14 cellular contexts compared by ENCODE assay signal in the genomic region with DNA sequence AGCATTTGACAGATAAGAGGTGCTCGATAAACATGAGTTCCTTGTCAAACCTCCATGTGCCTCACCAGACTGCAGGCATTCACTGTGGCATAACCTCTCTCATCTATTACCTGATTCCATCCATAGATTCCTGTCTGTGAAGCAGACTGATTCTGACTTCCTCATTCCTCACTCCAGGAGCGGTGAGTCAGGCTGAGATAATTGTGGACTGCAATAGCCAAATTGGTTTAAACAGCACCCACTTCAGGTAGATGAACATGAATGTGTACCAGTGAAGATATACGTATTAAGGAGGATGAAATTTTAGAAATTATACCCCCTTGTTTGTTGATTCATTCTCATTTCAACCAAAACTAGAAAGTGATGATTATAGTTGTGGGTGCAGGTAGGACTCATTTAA.
DNase-seq lines count a peak whose midpoint lies in the region; ATAC-seq, FAIRE-seq and TF ChIP-seq lines count a peak whose summit lies in the region.
"Had no signal": no experiment of that assay in that cellular context is flagged by ENCODE, and none has a peak within 500 bp of the region (broad histone marks: within the 10 kb centered on the region; RNA-seq: fewer than 3 reads in every experiment).

No MANE protein-coding gene starts in this region.

- FAIRE-seq in bronchial epithelial cell (lab: Jason Lieb, UNC): no peak
- FAIRE-seq: endometrium had no signal

- H3K27me3 ChIP-seq in bronchial epithelial cell (ENCODE audit: control insufficient read depth, insufficient read depth, low read length): no peaks in the 10 kb centered on the region
- no peaks in the 10 kb centered on the region for H3K27me3 ChIP-seq in mesendoderm (ENCODE audit: insufficient read depth, low read length, poor library complexity)
- H3K27me3 ChIP-seq: BLaER1 treated with 17β-estradiol and CSF1 and Interleukin-3, amounts not matched to agents 10 nM and 100 nM; transverse colon had no signal

- H3K4me1 ChIP-seq in mesendoderm (ENCODE audit: control insufficient read depth, low read depth, low read length): no peaks in the 10 kb centered on the region
- H3K4me1 ChIP-seq: BLaER1 treated with 17β-estradiol and CSF1 and Interleukin-3, amounts not matched to agents 10 nM and 100 nM; transverse colon had no signal

- no peak overlapping the region for H3K4me2 ChIP-seq in mesendoderm (ENCODE audit: low read length)
- H3K4me2 ChIP-seq: BLaER1 treated with 17β-estradiol and CSF1 and Interleukin-3, amounts not matched to agents 10 nM and 100 nM had no signal

- H3K79me2 ChIP-seq in mesendoderm (ENCODE audit: control insufficient read depth, insufficient read depth, low read length): no peaks in the 10 kb centered on the region

- H3K4me3 ChIP-seq in bronchial epithelial cell (ENCODE audit: low read depth, low read length): no peak overlapping the region
- H3K4me3 ChIP-seq in mesendoderm (ENCODE audit: low read length): no peak overlapping the region
- H3K4me3 ChIP-seq: BLaER1 treated with 17β-estradiol and CSF1 and Interleukin-3, amounts not matched to agents 10 nM and 100 nM; transverse colon had no signal

- H2BK5ac ChIP-seq in mesendoderm (ENCODE audit: low read length): no peak overlapping the region

- no peak overlapping the region for H2BK15ac ChIP-seq in mesendoderm (replicated peaks; ENCODE audit: low read depth)

- no peak overlapping the region for H3K23ac ChIP-seq in mesendoderm (ENCODE audit: low read length)

- no peaks in the 10 kb centered on the region for H3K36me3 ChIP-seq in bronchial epithelial cell (ENCODE audit: control insufficient read depth, insufficient read depth, low read length)
- no peaks in the 10 kb centered on the region for H3K36me3 ChIP-seq in mesendoderm (ENCODE audit: control insufficient read depth, insufficient read depth, low read length)
- H3K36me3 ChIP-seq: BLaER1 treated with 17β-estradiol and CSF1 and Interleukin-3, amounts not matched to agents 10 nM and 100 nM; transverse colon had no signal

- no peak overlapping the region for H4K8ac ChIP-seq in mesendoderm (ENCODE audit: low read depth, low read length)

- peak; percentile 19 for TF ChIP-seq CTCF in bronchial epithelial cell (IDR thresholded peaks at IDR 0.05; ENCODE audit: insufficient read depth, low read length, severe bottlenecking)

- no peak overlapping the region for H3K4ac ChIP-seq in mesendoderm (ENCODE audit: low read depth, low read length)

- H3K9ac ChIP-seq in mesendoderm (ENCODE audit: low read length): no peak overlapping the region
- H3K9ac ChIP-seq: BLaER1 treated with 17β-estradiol and CSF1 and Interleukin-3, amounts not matched to agents 10 nM and 100 nM had no signal

- H2BK120ac ChIP-seq in mesendoderm (ENCODE audit: low read depth, low read length): no peak overlapping the region

- no CpG with 5 or more reads among the region's 3 CpGs for WGBS in mesendoderm (ENCODE audit: extremely low coverage, insufficient coverage, low lambda C conversion rate)

- H3K56ac ChIP-seq in mesendoderm (ENCODE audit: low read length): no peak overlapping the region

- H4K5ac ChIP-seq in mesendoderm (ENCODE audit: low read length): no peak overlapping the region

- ATAC-seq in GM21825 (IDR thresholded peaks at IDR 0.05; ENCODE audit: unreplicated experiment): no peak
- ATAC-seq in GM19395 (IDR thresholded peaks at IDR 0.05; ENCODE audit: unreplicated experiment): no peak

- DNase-seq in DMS53 treated with DMSO at 0.1 percent for 48 hours (lab: John Stamatoyannopoulos, UW; ENCODE audit: unreplicated experiment): peak; percentile 52
- peak; percentile 8 for DNase-seq in MV-4-11 (lab: John Stamatoyannopoulos, UW)
- peak; percentile 94 for DNase-seq in bronchial epithelial cell (ENCODE audit: low read depth)
- DNase-seq in mesendoderm: peak; percentile 82
- no peak for DNase-seq in cerebellar cortex (ENCODE audit: low spot score)
- DNase-seq: activated B cell treated with CpG ODN at 0.5 μM for 24 hours; activated naive CD4-positive, alpha-beta T cell treated with anti-CD3 and anti-CD28 coated beads, Interleukin-2, amount 50 U/mL, for 16 hours; left cardiac atrium; NCI-H1930; transverse colon had no signal

- no peak overlapping the region for H3K18ac ChIP-seq in mesendoderm (ENCODE audit: low read length)

- H3K27ac ChIP-seq in mesendoderm (ENCODE audit: low read depth, low read length): no peak overlapping the region
- H3K27ac ChIP-seq: BLaER1 treated with 17β-estradiol and CSF1 and Interleukin-3, amounts not matched to agents 10 nM and 100 nM; transverse colon had no signal

- no peak overlapping the region for H2AK5ac ChIP-seq in mesendoderm (ENCODE audit: low read length)

- H3K79me1 ChIP-seq in mesendoderm (ENCODE audit: low read length): no peaks in the 10 kb centered on the region
